Comparison of ENCODE assay signal across 9 cellular contexts in the genomic region with DNA sequence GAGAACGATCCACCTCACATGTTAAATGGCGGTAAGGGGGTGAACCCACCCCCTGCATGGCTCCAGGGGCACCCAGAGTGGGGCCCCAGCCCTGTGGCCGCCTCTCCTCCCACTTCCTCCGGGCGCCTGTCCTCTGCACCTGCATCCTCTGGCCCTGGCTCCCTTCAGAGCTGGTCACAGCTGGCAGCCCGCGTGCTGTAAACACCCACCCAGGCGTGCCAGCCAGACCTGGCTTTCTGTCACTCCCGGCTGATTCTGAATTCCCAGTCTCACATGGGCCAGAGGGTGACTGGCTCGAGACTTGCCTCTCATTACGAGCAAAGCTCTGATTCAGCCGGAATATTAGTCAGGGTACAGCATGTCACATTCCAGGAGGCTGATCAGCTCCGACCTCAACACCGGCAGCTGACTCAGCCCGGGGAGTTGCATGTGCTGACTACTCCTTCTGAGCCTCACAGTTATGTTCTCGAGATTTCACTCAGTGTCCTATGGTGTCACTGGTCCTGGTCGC.
DNase-seq lines count a peak whose midpoint lies in the region; ATAC-seq lines count a peak whose summit lies in the region.
"Had no signal": no experiment of that assay in that cellular context is flagged by ENCODE, and none has a peak within 500 bp of the region (broad histone marks: within the 10 kb centered on the region; RNA-seq: fewer than 3 reads in every experiment).

No MANE protein-coding gene starts in this region.

- ATAC-seq in Right ventricle myocardium inferior, result peak; percentile 70
- ATAC-seq in GM18909 (IDR thresholded peaks at IDR 0.05; ENCODE audit: poor library complexity, unreplicated experiment), result no peak

- H3K4me1 Mint-ChIP-seq in IgD-negative memory B cell, result peaks cover 60 to 78% (median 68%) of the 10 kb centered on the region in 3 donors

- peak; percentile 99 for DNase-seq in ELR (ENCODE audit: low read depth)
- DNase-seq in activated T-helper 9 cell treated with anti-CD3 and anti-CD28 coated beads, Interleukin-2, amount 50 U/mL, for 16 hours (ENCODE audit: low read depth), result peak; percentile 51
- peak; percentile 90 for DNase-seq in Right ventricle myocardium inferior (ENCODE audit: missing footprints)
- peak; percentile 91 for DNase-seq in pulmonary artery endothelial cell (ENCODE audit: low read depth, low spot score)
- DNase-seq in central memory CD4-positive, alpha-beta T cell, result no peak
- DNase-seq in NCI-H187 treated with DMSO at 0.1 percent for 48 hours (lab: John Stamatoyannopoulos, UW), result no peak

- intact Hi-C loops in Right ventricle myocardium inferior (cut with DNase I), result no loop called here

- H3K9me3 Mint-ChIP-seq in IgD-negative memory B cell, result peaks cover 0 to 9% (median 0%) of the 10 kb centered on the region in 3 donors

- H3K27me3 Mint-ChIP-seq in IgD-negative memory B cell, result peaks cover 1% of the 10 kb centered on the region

- peaks cover 11% of the 10 kb centered on the region for H3K36me3 Mint-ChIP-seq in IgD-negative memory B cell

- peak overlapping the region; percentile 92 to 99 (median 96) for H3K27ac Mint-ChIP-seq in IgD-negative memory B cell
- H3K27ac Mint-ChIP-seq: T-helper 1 cell treated with Interleukin-12 subunit alpha and Interleukin-12 subunit beta and Interleukin-4 antibody, amounts not matched to agents 30 μg/mL and 1 μg/mL, for 36 hours had no signal

- peak overlapping the region; percentile 69 to 91 (median 90) for H3K4me3 Mint-ChIP-seq in IgD-negative memory B cell
- H3K4me3 Mint-ChIP-seq: T-helper 1 cell treated with Interleukin-12 subunit alpha and Interleukin-12 subunit beta and Interleukin-4 antibody, amounts not matched to agents 30 μg/mL and 1 μg/mL, for 36 hours had no signal

Comparison
In these comparisons a context has a peak if more than half of its experiments do, and no peak if none do; other contexts are left out.
1. DNase-seq: peak in ELR (single experiment), activated T-helper 9 cell treated with anti-CD3 and anti-CD28 coated beads, Interleukin-2, amount 50 U/mL, for 16 hours (single experiment), Right ventricle myocardium inferior (single experiment) and pulmonary artery endothelial cell (single experiment); none in central memory CD4-positive, alpha-beta T cell (single experiment) and NCI-H187 treated with DMSO at 0.1 percent for 48 hours (single experiment).